ENCODE assay signal across 8 cellular contexts in the genomic region with DNA sequence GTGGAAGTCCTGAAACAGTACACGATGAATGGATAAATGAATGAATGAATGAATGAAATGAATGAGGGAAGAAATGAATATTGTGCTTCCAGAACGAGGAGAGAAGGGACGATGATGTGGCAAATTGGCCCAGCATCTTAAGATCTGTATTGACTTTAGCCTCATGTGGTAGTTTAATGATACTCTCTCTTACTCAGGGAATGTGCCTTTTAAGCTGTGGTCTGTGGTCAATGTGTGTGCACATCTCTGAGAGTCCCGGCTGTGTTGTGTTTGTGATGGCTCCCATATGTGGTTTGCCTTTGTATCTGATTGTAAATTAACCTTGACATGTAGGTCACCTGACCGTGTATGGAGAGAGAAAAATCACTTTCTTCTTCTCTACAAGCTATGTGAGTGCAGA.
DNase-seq lines count a peak whose midpoint lies in the region; ATAC-seq and TF ChIP-seq lines count a peak whose summit lies in the region.

No MANE protein-coding gene starts in this region.

- no peak overlapping the region for H3K27ac ChIP-seq in fibroblast of lung (ENCODE audit: insufficient read depth, low read length)
- H3K27ac ChIP-seq in SJCRH30, result no peak overlapping the region

- no peaks in the 10 kb centered on the region for H4K20me1 ChIP-seq in fibroblast of lung (ENCODE audit: control insufficient read depth, extremely low read depth, insufficient read depth, low read length)

- no peak overlapping the region for H3K9ac ChIP-seq in fibroblast of lung (ENCODE audit: insufficient read depth, low read length)

- no peaks in the 10 kb centered on the region for H3K79me2 ChIP-seq in fibroblast of lung (ENCODE audit: control insufficient read depth, insufficient read depth, low read length)

- no peak overlapping the region for H3K4me3 ChIP-seq in fibroblast of lung (replicated peaks in 1 of 4; ENCODE audit: control extremely low read depth in 1 of 4, insufficient read depth in 1 of 4, low read depth in 3 of 4, low read length in 4 of 4)
- no peak overlapping the region for H3K4me3 ChIP-seq in SJCRH30

- peak overlapping the region; percentile 65 for H3K4me2 ChIP-seq in fibroblast of lung (ENCODE audit: extremely low read depth, insufficient read depth, low read length)

- intact Hi-C loops in Right ventricle myocardium inferior (cut with DNase I), result loop anchor here (5.0 kb wide), 3 partner anchors 93 to 187 kb away; partner anchors contain the start of gene NEDD4L

- H3K4me1 ChIP-seq in fibroblast of lung (ENCODE audit: control insufficient read depth, extremely low read depth, insufficient read depth, low read length) (peaks cover 2% of the 10 kb centered on the region), SJCRH30 (no peaks in the 10 kb centered on the region)

- no peaks in the 10 kb centered on the region for H3K27me3 ChIP-seq in fibroblast of lung (ENCODE audit: control insufficient read depth, insufficient read depth, low read length)
- H3K27me3 ChIP-seq in SJCRH30, result no peaks in the 10 kb centered on the region

- H3K36me3 ChIP-seq in fibroblast of lung (ENCODE audit: control insufficient read depth, insufficient read depth, low read length) (no peaks in the 10 kb centered on the region), SJCRH30 (no peaks in the 10 kb centered on the region)

- ATAC-seq in left lobe of liver, result no peak
- no peak for ATAC-seq in Right ventricle myocardium inferior

- no peaks in the 10 kb centered on the region for H3K9me3 ChIP-seq in fibroblast of lung (ENCODE audit: control insufficient read depth, insufficient read depth, low read depth, low read length)
- no peaks in the 10 kb centered on the region for H3K9me3 ChIP-seq in SJCRH30 (replicated peaks)

- TF ChIP-seq CTCF in fibroblast of lung (conservative IDR thresholded peaks at IDR 0.05 in 1 of 2, IDR thresholded peaks at IDR 0.05 in 1 of 2; ENCODE audit: low read depth in 1 of 2, low read length in 2 of 2), result no peak

- DNase-seq in stimulated activated CD4-positive, alpha-beta T cell treated with anti-CD3 and anti-CD28 coated beads, Interleukin-1b, Interleukin-23, amount 100 ng/mL, for 48 hours, result peak; percentile 15
- DNase-seq in stimulated activated CD4-positive, alpha-beta T cell treated with anti-CD3 and anti-CD28 coated beads, Interleukin-4, amount 100 ng/mL, for 4 hours, result no peak
- peak; percentile 96 for DNase-seq in M059J (ENCODE audit: low read depth)
- peak; percentile 93 to 96 for DNase-seq in fibroblast of lung (ENCODE audit: low read depth in 2 of 2)
- DNase-seq in left lobe of liver (ENCODE audit: low spot score), result no peak
- no peak for DNase-seq in Right ventricle myocardium inferior (ENCODE audit: missing footprints)
- no peak for DNase-seq in SJCRH30
- DNase-seq in NCI-H1930 (lab: John Stamatoyannopoulos, UW), result no peak

- no peak overlapping the region for H2AFZ ChIP-seq in fibroblast of lung (ENCODE audit: low read length)

Comparison
In these comparisons a context has a peak if more than half of its experiments do, and no peak if none do; other contexts are left out.
1. DNase-seq: peak in stimulated activated CD4-positive, alpha-beta T cell treated with anti-CD3 and anti-CD28 coated beads, Interleukin-1b, Interleukin-23, amount 100 ng/mL, for 48 hours (single experiment), M059J (single experiment) and fibroblast of lung (2 of 2); none in stimulated activated CD4-positive, alpha-beta T cell treated with anti-CD3 and anti-CD28 coated beads, Interleukin-4, amount 100 ng/mL, for 4 hours (0 of 2), left lobe of liver (single experiment), Right ventricle myocardium inferior (single experiment), SJCRH30 (0 of 2) and NCI-H1930 (0 of 2).